In genomic region chr17:50858486-50859225, GRCh38 we compare ENCODE assay signal across 20 cellular contexts. TPM values are rescaled to one million over a fixed set of nuclear protein-coding genes. Genes with fewer than 3 reads are reported as not detected.
"Had no signal": no experiment of that assay in that cellular context is flagged by ENCODE, and none has a peak within 500 bp of the region (broad histone marks: within the 10 kb centered on the region; RNA-seq: fewer than 3 reads in every experiment).

No MANE protein-coding gene starts in this region.

- H3K4me3 Mint-ChIP-seq: naive thymus-derived CD4-positive, alpha-beta T cell; nephron progenitor cell had no signal

- H3K27ac ChIP-seq: coronary artery, hepatocyte, neutrophil, right atrium auricular region, suprapubic skin, thyroid gland had no signal

- ATAC-seq: left cardiac atrium; left ventricle myocardium superior; naive thymus-derived CD4-positive, alpha-beta T cell had no signal

- H3K4me3 ChIP-seq: coronary artery, hepatocyte, lung, right atrium auricular region, sigmoid colon, suprapubic skin, thyroid gland had no signal

- H3K9me3 ChIP-seq: neutrophil, right atrium auricular region, sigmoid colon, suprapubic skin, thyroid gland had no signal

- H2AFZ ChIP-seq: hepatocyte had no signal

- DNase-seq: effector CD8-positive, alpha-beta T cell; head of caudate nucleus; kidney; left cardiac atrium; left ventricle myocardium superior; mesenchymal stem cell; naive thymus-derived CD4-positive, alpha-beta T cell; nephron progenitor cell; posterior cingulate gyrus; sigmoid colon; stimulated activated CD4-positive, alpha-beta T cell treated with anti-CD3 and anti-CD28 coated beads, Interleukin-12 subunit alpha, Interleukin-12 subunit beta, amount 100 ng/mL, for 4 hours; stimulated activated naive CD4-positive, alpha-beta T cell treated with Interleukin-2 at 50 U/mL for 16 hours; thyroid gland had no signal

- H3K27me3 ChIP-seq: hepatocyte, right atrium auricular region, sigmoid colon, suprapubic skin, thyroid gland had no signal

- H3K4me2 ChIP-seq: hepatocyte had no signal

- H3K9me3 Mint-ChIP-seq: naive thymus-derived CD4-positive, alpha-beta T cell; nephron progenitor cell had no signal

- H3K27ac Mint-ChIP-seq: nephron progenitor cell had no signal

RNA-seq across cellular contexts. Expression of gene WFIKKN2, which starts 23.3 kb away (rescaled TPM):
- total RNA-seq: dermis microvascular lymphatic vessel endothelial cell; naive thymus-derived CD4-positive, alpha-beta T cell had no signal
